9 cellular contexts compared by ENCODE assay signal in the genomic region with DNA sequence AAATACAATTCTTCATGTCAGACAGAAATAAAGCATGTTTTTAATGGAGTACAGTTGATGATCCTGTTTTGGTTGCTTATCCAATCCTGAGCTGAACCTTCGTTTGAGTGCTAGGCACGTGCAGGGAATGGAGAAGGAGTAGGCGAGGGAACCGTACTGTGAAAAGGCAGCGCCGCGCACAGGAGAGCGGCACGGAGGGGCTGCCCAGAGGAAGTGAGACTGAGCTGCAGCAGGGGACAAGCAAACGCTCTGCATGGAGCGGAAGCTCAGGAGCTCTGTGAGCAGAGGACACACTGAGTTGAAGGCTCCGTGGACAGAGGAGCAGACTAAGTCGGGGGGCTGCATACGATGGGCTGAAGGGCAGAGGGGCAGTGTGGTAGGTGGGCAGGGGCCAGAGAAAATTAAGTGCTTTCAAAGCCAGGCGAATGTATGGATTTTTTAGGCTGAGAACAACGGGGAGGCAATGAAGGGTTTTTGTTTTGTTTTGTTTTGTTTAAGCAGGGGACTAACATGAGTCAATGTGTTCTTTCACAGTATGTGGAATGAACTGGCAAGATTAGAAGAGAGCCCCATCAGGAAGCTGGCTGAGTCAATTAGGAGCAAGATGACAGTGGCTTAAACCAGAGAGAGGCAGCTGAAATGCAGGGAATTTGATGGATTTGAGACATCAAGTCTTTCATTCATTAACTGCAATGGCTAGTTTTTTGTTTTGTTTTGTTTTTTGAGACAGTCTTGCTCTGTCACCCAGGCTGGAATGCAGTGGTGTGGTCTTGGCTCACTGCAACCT. TPM values are rescaled to one million over a fixed set of nuclear protein-coding genes. Genes with fewer than 3 reads are reported as not detected.
DNase-seq lines count a peak whose midpoint lies in the region; ATAC-seq, FAIRE-seq and TF ChIP-seq lines count a peak whose summit lies in the region.
"Had no signal": no experiment of that assay in that cellular context is flagged by ENCODE, and none has a peak within 500 bp of the region (broad histone marks: within the 10 kb centered on the region; RNA-seq: fewer than 3 reads in every experiment).

No MANE protein-coding gene starts in this region.

- H3K27me3 Mint-ChIP-seq in T-cell = no peaks in the 10 kb centered on the region

- CTCF ChIA-PET in T-cell (lab: Charles Lee) = no interaction called here

- no peak for TF ChIP-seq CTCF in GM10266 (IDR thresholded peaks at IDR 0.05; ENCODE audit: control insufficient read depth, insufficient read depth, low read depth, missing control alignments)
- no peak for TF ChIP-seq CTCF in BE2C (IDR thresholded peaks at IDR 0.05; ENCODE audit: low read depth, low read length)

- no peaks in the 10 kb centered on the region for H3K27me3 ChIP-seq in BE2C

- peaks cover 0 to 7% (median 3%) of the 10 kb centered on the region in 3 donors for H3K4me1 Mint-ChIP-seq in T-cell

- DNase-seq in GM10266 (ENCODE audit: extremely low spot score) = peak; percentile 44
- DNase-seq in H54 (ENCODE audit: insufficient read length, low spot score) = peak; percentile 19
- no peak for DNase-seq in T-cell
- DNase-seq in iPS-NIHi11 (ENCODE audit: low spot score) = peak; percentile 16
- no peak for DNase-seq in NCI-H1105 treated with DMSO at 0.1 percent for 48 hours (lab: John Stamatoyannopoulos, UW)
- no peak for DNase-seq in NCI-H1417 treated with DMSO at 0.1 percent for 48 hours (lab: John Stamatoyannopoulos, UW)
- no peak for DNase-seq in SIG-M5 treated with dmso at 0.1 percent for 504 hours (lab: John Stamatoyannopoulos, UW; ENCODE audit: unreplicated experiment)
- no peak for DNase-seq in BE2C

- no peaks in the 10 kb centered on the region for H3K4me1 ChIP-seq in BE2C

- H3K9me3 ChIP-seq in BE2C = no peaks in the 10 kb centered on the region
- H3K9me3 ChIP-seq: thoracic aorta had no signal

- H3K27ac Mint-ChIP-seq in T-cell = peak overlapping the region; percentile 5 to 17

- H3K4me3 Mint-ChIP-seq in T-cell = peak overlapping the region in 2 of 3 donors; percentile 17 to 42

- no peaks in the 10 kb centered on the region; the same call in none of the 2 replicates for H3K36me3 ChIP-seq in BE2C

- H3K36me3 Mint-ChIP-seq in T-cell = peaks cover 73% of the 10 kb centered on the region

- H3K9me3 Mint-ChIP-seq in T-cell = no peaks in the 10 kb centered on the region

- POLR2A ChIA-PET in T-cell (lab: Charles Lee) = interaction anchor here in 1 of 2 donors (0.6 kb wide), 1 partner anchor 9 kb away, joined by 3 read pairs; no protein-coding TSS in a partner anchor

- TF ChIP-seq POLR2A in H54 (IDR thresholded peaks at IDR 0.05; ENCODE audit: low read depth, low read length) = no peak

- H3K4me3 ChIP-seq in BE2C (ENCODE audit: low read depth, low read length) = no peak overlapping the region
- H3K4me3 ChIP-seq: thoracic aorta had no signal

- FAIRE-seq in H54 (lab: Jason Lieb, UNC) = no peak

- peak in 1 of 4 experiments; percentile 26 for ATAC-seq in T-cell (replicated peaks in 1 of 4)

RNA-seq across cellular contexts. Expression of gene TM2D3, which starts 23.8 kb away (rescaled TPM):
- 10 to 100 TPM; 55.7 to 96.9 (median 64.6) TPM for total RNA-seq in T-cell
- 81.4 TPM for polyA plus RNA-seq in BE2C (2012; ENCODE audit: insufficient read depth, insufficient read length, low read depth)

RNA-seq across cellular contexts. Expression of gene TARS3, which starts 48.3 kb away (rescaled TPM):
- 10 to 100 TPM; 20.1 to 26.8 (median 25.5) TPM for total RNA-seq in T-cell
- polyA plus RNA-seq in BE2C (2012; ENCODE audit: insufficient read depth, insufficient read length, low read depth) = 3.2 TPM

Comparison
In these comparisons a context has a peak if more than half of its experiments do, and no peak if none do; other contexts are left out.
1. DNase-seq: peak in GM10266 (single experiment), H54 (single experiment) and iPS-NIHi11 (single experiment); none in T-cell (0 of 34), NCI-H1105 treated with DMSO at 0.1 percent for 48 hours (single experiment), NCI-H1417 treated with DMSO at 0.1 percent for 48 hours (single experiment), SIG-M5 treated with dmso at 0.1 percent for 504 hours (single experiment) and BE2C (single experiment).